8 cellular contexts compared by ENCODE assay signal in genomic region chr7:26376208-26376917, GRCh38.
DNase-seq lines count a peak whose midpoint lies in the region; ATAC-seq and TF ChIP-seq lines count a peak whose summit lies in the region.

No MANE protein-coding gene starts in this region.

- intact Hi-C loops in upper lobe of right lung (cut with DNase I), result loop anchor here (5.0 kb wide), 1 partner anchor 291 kb away; no protein-coding TSS in a partner anchor

- DNase-seq in NCI-H146 treated with DMSO at 0.1 percent for 48 hours (lab: John Stamatoyannopoulos, UW; ENCODE audit: unreplicated experiment), result peak; percentile 62
- peak; percentile 50 for DNase-seq in activated CD4-positive, alpha-beta memory T cell treated with anti-CD3 and anti-CD28 coated beads, Interleukin-2, amount 10 ng/mL, durations not matched to agents 7 days and 5 days
- DNase-seq in nephron progenitor cell, result peak; percentile 92
- peak; percentile 73 for DNase-seq in upper lobe of right lung
- DNase-seq in kidney glomerular epithelial cell (lab: John Stamatoyannopoulos, UW), result no peak

- peaks cover 6% of the 10 kb centered on the region for H3K4me1 ChIP-seq in upper lobe of right lung

- peak overlapping the region; percentile 73 for H3K4me3 Mint-ChIP-seq in activated CD4-positive, alpha-beta memory T cell treated with anti-CD3 and anti-CD28 coated beads, Interleukin-2, amount 10 ng/mL, durations not matched to agents 7 days and 5 days
- peak overlapping the region; percentile 91 for H3K4me3 Mint-ChIP-seq in nephron progenitor cell

- H3K27me3 ChIP-seq in upper lobe of right lung, result peaks cover 41% of the 10 kb centered on the region

- ATAC-seq in GM18505 (IDR thresholded peaks at IDR 0.05; ENCODE audit: unreplicated experiment), result peak; percentile 34
- peak; percentile 41 for ATAC-seq in HG02763 (IDR thresholded peaks at IDR 0.05; ENCODE audit: unreplicated experiment)
- peak; percentile 63 for ATAC-seq in esophagus mucosa
- peak; percentile 69 for ATAC-seq in upper lobe of right lung

- TF ChIP-seq POLR2A in GM18505 (IDR thresholded peaks at IDR 0.05; ENCODE audit: borderline replicate concordance, extremely low read depth, insufficient read depth, insufficient read length), result no peak

- peaks cover 13% of the 10 kb centered on the region for H3K27me3 Mint-ChIP-seq in activated CD4-positive, alpha-beta memory T cell treated with anti-CD3 and anti-CD28 coated beads, Interleukin-2, amount 10 ng/mL, durations not matched to agents 7 days and 5 days
- H3K27me3 Mint-ChIP-seq in nephron progenitor cell (ENCODE audit: low read depth, poor library complexity), result no peaks in the 10 kb centered on the region

- no peak overlapping the region for H3K27ac Mint-ChIP-seq in activated CD4-positive, alpha-beta memory T cell treated with anti-CD3 and anti-CD28 coated beads, Interleukin-2, amount 10 ng/mL, durations not matched to agents 7 days and 5 days
- H3K27ac Mint-ChIP-seq in nephron progenitor cell, result peak overlapping the region; percentile 97

- H3K4me1 Mint-ChIP-seq in activated CD4-positive, alpha-beta memory T cell treated with anti-CD3 and anti-CD28 coated beads, Interleukin-2, amount 10 ng/mL, durations not matched to agents 7 days and 5 days, result peaks cover 8% of the 10 kb centered on the region
- H3K4me1 Mint-ChIP-seq in nephron progenitor cell, result peaks cover 52% of the 10 kb centered on the region

- peaks cover 9% of the 10 kb centered on the region for H3K36me3 Mint-ChIP-seq in activated CD4-positive, alpha-beta memory T cell treated with anti-CD3 and anti-CD28 coated beads, Interleukin-2, amount 10 ng/mL, durations not matched to agents 7 days and 5 days (ENCODE audit: low read depth)
- H3K36me3 Mint-ChIP-seq in nephron progenitor cell (ENCODE audit: low read depth), result peaks cover 11% of the 10 kb centered on the region

- H3K4me3 ChIP-seq in upper lobe of right lung, result peak overlapping the region; percentile 51

- CTCF ChIA-PET in activated CD4-positive, alpha-beta memory T cell treated with anti-CD3 and anti-CD28 coated beads, Interleukin-2, amount 10 ng/mL, durations not matched to agents 7 days and 5 days (lab: Charles Lee), result interaction anchor here (1.0 to 2.3 kb wide), 4 partner anchors 11 to 305 kb away, joined by 5 to 9 read pairs (median 7); no protein-coding TSS in a partner anchor

- no peaks in the 10 kb centered on the region for H3K9me3 Mint-ChIP-seq in activated CD4-positive, alpha-beta memory T cell treated with anti-CD3 and anti-CD28 coated beads, Interleukin-2, amount 10 ng/mL, durations not matched to agents 7 days and 5 days
- H3K9me3 Mint-ChIP-seq in nephron progenitor cell, result no peaks in the 10 kb centered on the region

- TF ChIP-seq CTCF in nephron progenitor cell (IDR thresholded peaks at IDR 0.05) (no peak), upper lobe of right lung (IDR thresholded peaks at IDR 0.05) (no peak)

- peak overlapping the region; percentile 80 for H3K27ac ChIP-seq in upper lobe of right lung

- H3K36me3 ChIP-seq in upper lobe of right lung, result no peaks in the 10 kb centered on the region

- POLR2A ChIA-PET in activated CD4-positive, alpha-beta memory T cell treated with anti-CD3 and anti-CD28 coated beads, Interleukin-2, amount 10 ng/mL, durations not matched to agents 7 days and 5 days (lab: Charles Lee), result no interaction called here

- H3K9me3 ChIP-seq in upper lobe of right lung, result no peaks in the 10 kb centered on the region
